1 cellular context compared by ENCODE assay signal in genomic region chr3:14177580-14178246, GRCh38.
TF ChIP-seq lines count a peak whose summit lies in the region.

No MANE protein-coding gene starts in this region.

TF ChIP-seq in liver, 16 proteins besides CTCF, POLR2A, EP300 and RAD21 (continued from another document):
- TF ChIP-seq REST (IDR thresholded peaks at IDR 0.05) (no peak), JUND (IDR thresholded peaks at IDR 0.05) (no peak), FOXA2 (IDR thresholded peaks at IDR 0.05) (no peak)
